Comparison of ENCODE assay signal across 20 cellular contexts in genomic region chr2:173058673-173059072, GRCh38. TPM values are rescaled to one million over a fixed set of nuclear protein-coding genes. Genes with fewer than 3 reads are reported as not detected.
DNase-seq lines count a peak whose midpoint lies in the region; ATAC-seq, FAIRE-seq and TF ChIP-seq lines count a peak whose summit lies in the region.
"Had no signal": no experiment of that assay in that cellular context is flagged by ENCODE, and none has a peak within 500 bp of the region (broad histone marks: within the 10 kb centered on the region; RNA-seq: fewer than 3 reads in every experiment).

No MANE protein-coding gene starts in this region.

- no peak for TF ChIP-seq CTCF in DOHH2 (IDR thresholded peaks at IDR 0.05; ENCODE audit: low read depth, low read length, poor library complexity, severe bottlenecking)
- TF ChIP-seq CTCF in K562 (IDR thresholded peaks at IDR 0.05 in 2 of 3, conservative IDR thresholded peaks at IDR 0.05 in 1 of 3; ENCODE audit: insufficient read depth in 2 of 3, low read depth in 1 of 3, low read length in 3 of 3) = no peak
- TF ChIP-seq CTCF in psoas muscle (IDR thresholded peaks at IDR 0.05) = no peak

- no peaks in the 10 kb centered on the region for H3K9me1 ChIP-seq in K562 (ENCODE audit: control insufficient read depth, insufficient read depth, low read length)

- WGBS in K562 (ENCODE audit: insufficient coverage, low coverage, missing lambda C conversion rate) = 3% methylated on average over 2 of the region's 2 CpGs
- WGBS in psoas muscle, 3 donors = 69 to 77% (median 69%) methylated on average over 2 of the region's 2 CpGs

- H3K9me3 ChIP-seq in DOHH2 (ENCODE audit: control insufficient read depth, insufficient read depth, low read length) = peaks cover 4% of the 10 kb centered on the region; the same call in 1 of the 2 replicates
- H3K9me3 ChIP-seq in K562 (replicated peaks; ENCODE audit: control insufficient read depth, insufficient read depth, low read depth, low read length) = no peaks in the 10 kb centered on the region
- no peaks in the 10 kb centered on the region for H3K9me3 ChIP-seq in psoas muscle
- H3K9me3 ChIP-seq: esophagus squamous epithelium, ovary, SK-N-SH had no signal

- no peaks in the 10 kb centered on the region for H3K9me2 ChIP-seq in DOHH2 (replicated peaks; ENCODE audit: control insufficient read depth, low read length)
- H3K9me2 ChIP-seq: SK-N-SH had no signal

- no peaks in the 10 kb centered on the region for H4K20me1 ChIP-seq in DOHH2 (ENCODE audit: control insufficient read depth, insufficient read depth, low read depth, low read length)
- H4K20me1 ChIP-seq in K562 (replicated peaks; ENCODE audit: control insufficient read depth, insufficient read depth, low read length) = no peaks in the 10 kb centered on the region

- ATAC-seq in K562 = peak; percentile 79
- ATAC-seq in psoas muscle = no peak
- ATAC-seq: stimulated activated naive CD8-positive, alpha-beta T cell treated with anti-CD3 and anti-CD28 coated beads, Interleukin-15, amount 100 ng/mL, for 72 hours had no signal

- no peak for TF ChIP-seq POLR2A in K562 (conservative IDR thresholded peaks at IDR 0.05)

- H3K79me2 ChIP-seq in DOHH2 (ENCODE audit: control insufficient read depth, low read length) = no peaks in the 10 kb centered on the region
- no peaks in the 10 kb centered on the region for H3K79me2 ChIP-seq in K562 (ENCODE audit: control insufficient read depth, insufficient read depth, low read length)

- H3K36me3 ChIP-seq in DOHH2 (ENCODE audit: control insufficient read depth, low read length) (no peaks in the 10 kb centered on the region), K562 (ENCODE audit: control insufficient read depth, insufficient read depth, low read length) (no peaks in the 10 kb centered on the region), psoas muscle (ENCODE audit: insufficient read depth in 1 of 2, low read depth in 1 of 2) (no peaks in the 10 kb centered on the region)
- H3K36me3 ChIP-seq: cardiac muscle cell, esophagus squamous epithelium, ovary had no signal

- peak overlapping the region; percentile 61 for H3K27ac ChIP-seq in DOHH2 (ENCODE audit: low read depth, low read length)
- H3K27ac ChIP-seq in K562 (ENCODE audit: extremely low read depth, low read depth, low read length) = no peak overlapping the region
- peak overlapping the region; percentile 62 for H3K27ac ChIP-seq in psoas muscle
- H3K27ac ChIP-seq: cardiac muscle cell, esophagus squamous epithelium, ovary had no signal

- in situ Hi-C loops in K562 (cut with MboI) = no loop called here

- no peak overlapping the region for H3K9ac ChIP-seq in K562 (ENCODE audit: insufficient read depth in 1 of 2, low read depth in 2 of 2, low read length in 2 of 2)
- H3K9ac ChIP-seq: SK-N-SH had no signal

- H3K4me2 ChIP-seq in DOHH2 (ENCODE audit: low read length) (peak overlapping the region; percentile 72), K562 (ENCODE audit: insufficient read depth, low read length) (no peak overlapping the region)
- H3K4me2 ChIP-seq: SK-N-SH had no signal

- peak overlapping the region; percentile 55 for H3K4me3 ChIP-seq in DOHH2 (ENCODE audit: low read length)
- no peak overlapping the region for H3K4me3 ChIP-seq in K562
- H3K4me3 ChIP-seq in psoas muscle = no peak overlapping the region
- H3K4me3 ChIP-seq: cardiac muscle cell, esophagus squamous epithelium, lung, ovary had no signal

- CTCF ChIA-PET in K562 (lab: Yijun Ruan, JAX; ENCODE audit: low intra/inter-chr PET ratio) = interaction anchor here (1.0 kb wide), 1 partner anchor 17 kb away, joined by 3 read pairs; no protein-coding TSS in a partner anchor

- no TSS peak for BruUV-seq in K562 (replicated peaks; lab: Mats Ljungman, UMichigan)

- no peak for TF ChIP-seq RAD21 in K562 (CRISPR knock-in tag; conservative IDR thresholded peaks at IDR 0.05 in 1 of 2, IDR thresholded peaks at IDR 0.05 in 1 of 2)

- DNase-seq in MV-4-11 (lab: John Stamatoyannopoulos, UW) (peak; percentile 63), K562 (ENCODE audit: extremely low read depth in 1 of 4, low spot score in 3 of 4) (no peak), psoas muscle (no peak), COLO829 (ENCODE audit: low spot score) (no peak), putamen (ENCODE audit: low spot score) (no peak)
- DNase-seq in activated CD4-positive, alpha-beta T cell treated with anti-CD3 and anti-CD28 coated beads, Interleukin-2, amount 50 U/mL, for 4 hours = no peak
- DNase-seq: activated CD4-positive, alpha-beta T cell treated with anti-CD3 and anti-CD28 coated beads for 1 hour; AML-193; esophagus squamous epithelium; GDM1; glutamatergic neuron; NCI-H2029 treated with DMSO at 0.1 percent for 48 hours; NCI-H526 treated with DMSO at 0.1 percent for 48 hours; ovary; SK-N-SH; stimulated activated naive CD8-positive, alpha-beta T cell treated with anti-CD3 and anti-CD28 coated beads, Interleukin-15, amount 100 ng/mL, for 72 hours had no signal

- intact Hi-C loops in K562 (cut with micrococcal nuclease) (no loop called here), psoas muscle (cut with DNase I) (no loop called here)

- POLR2A ChIA-PET in K562 (lab: Yijun Ruan, JAX) = interaction anchor here (0.8 kb wide), 1 partner anchor 16 kb away, joined by 3 read pairs; no protein-coding TSS in a partner anchor

- TF ChIP-seq EP300 in K562 (IDR thresholded peaks at IDR 0.05; ENCODE audit: low read length) = no peak

- no peak for FAIRE-seq in K562 (lab: Jason Lieb, UNC)
- FAIRE-seq: GM12891 had no signal

- H3K4me1 ChIP-seq in DOHH2 (ENCODE audit: control insufficient read depth, low read length) = peaks cover 31% of the 10 kb centered on the region
- H3K4me1 ChIP-seq in K562 (replicated peaks in 1 of 2; ENCODE audit: control insufficient read depth in 2 of 2, insufficient read depth in 2 of 2, low read length in 2 of 2) = no peaks in the 10 kb centered on the region
- peaks cover 32% of the 10 kb centered on the region for H3K4me1 ChIP-seq in psoas muscle

- H3K27me3 ChIP-seq in DOHH2 (ENCODE audit: control insufficient read depth, low read length) (no peaks in the 10 kb centered on the region), K562 (ENCODE audit: control insufficient read depth in 2 of 2, insufficient read depth in 2 of 2, low read length in 2 of 2) (peaks cover 19 to 28% of the 10 kb centered on the region in 2 experiments; a peak in 4 of 5 replicates), psoas muscle (ENCODE audit: insufficient read depth in 3 of 3, low read length in 2 of 3) (no peaks in the 10 kb centered on the region)
- H3K27me3 ChIP-seq: cardiac muscle cell, esophagus squamous epithelium, ovary had no signal

- no peaks in the 10 kb centered on the region for H3F3A ChIP-seq in DOHH2 (ENCODE audit: control insufficient read depth, insufficient read depth)

- no peak overlapping the region for H2AFZ ChIP-seq in K562 (ENCODE audit: low read depth, low read length)

TF ChIP-seq in K562, 482 proteins besides CTCF, POLR2A, EP300 and RAD21 (continues in another document):
- TF ChIP-seq CBFA2T2 (conservative IDR thresholded peaks at IDR 0.05) = peak; percentile 31
- TF ChIP-seq, protein P1, sequence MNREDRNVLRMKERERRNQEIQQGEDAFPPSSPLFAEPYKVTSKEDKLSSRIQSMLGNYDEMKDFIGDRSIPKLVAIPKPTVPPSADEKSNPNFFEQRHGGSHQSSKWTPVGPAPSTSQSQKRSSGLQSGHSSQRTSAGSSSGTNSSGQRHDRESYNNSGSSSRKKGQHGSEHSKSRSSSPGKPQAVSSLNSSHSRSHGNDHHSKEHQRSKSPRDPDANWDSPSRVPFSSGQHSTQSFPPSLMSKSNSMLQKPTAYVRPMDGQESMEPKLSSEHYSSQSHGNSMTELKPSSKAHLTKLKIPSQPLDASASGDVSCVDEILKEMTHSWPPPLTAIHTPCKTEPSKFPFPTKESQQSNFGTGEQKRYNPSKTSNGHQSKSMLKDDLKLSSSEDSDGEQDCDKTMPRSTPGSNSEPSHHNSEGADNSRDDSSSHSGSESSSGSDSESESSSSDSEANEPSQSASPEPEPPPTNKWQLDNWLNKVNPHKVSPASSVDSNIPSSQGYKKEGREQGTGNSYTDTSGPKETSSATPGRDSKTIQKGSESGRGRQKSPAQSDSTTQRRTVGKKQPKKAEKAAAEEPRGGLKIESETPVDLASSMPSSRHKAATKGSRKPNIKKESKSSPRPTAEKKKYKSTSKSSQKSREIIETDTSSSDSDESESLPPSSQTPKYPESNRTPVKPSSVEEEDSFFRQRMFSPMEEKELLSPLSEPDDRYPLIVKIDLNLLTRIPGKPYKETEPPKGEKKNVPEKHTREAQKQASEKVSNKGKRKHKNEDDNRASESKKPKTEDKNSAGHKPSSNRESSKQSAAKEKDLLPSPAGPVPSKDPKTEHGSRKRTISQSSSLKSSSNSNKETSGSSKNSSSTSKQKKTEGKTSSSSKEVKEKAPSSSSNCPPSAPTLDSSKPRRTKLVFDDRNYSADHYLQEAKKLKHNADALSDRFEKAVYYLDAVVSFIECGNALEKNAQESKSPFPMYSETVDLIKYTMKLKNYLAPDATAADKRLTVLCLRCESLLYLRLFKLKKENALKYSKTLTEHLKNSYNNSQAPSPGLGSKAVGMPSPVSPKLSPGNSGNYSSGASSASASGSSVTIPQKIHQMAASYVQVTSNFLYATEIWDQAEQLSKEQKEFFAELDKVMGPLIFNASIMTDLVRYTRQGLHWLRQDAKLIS (CRISPR knock-in tag; IDR thresholded peaks at IDR 0.05) = no peak

RNA-seq across cellular contexts. Expression of gene MAP3K20, which starts 17.0 kb away (rescaled TPM):
- total RNA-seq in K562 (2011; cell fraction: chromatin; rRNA removed; ENCODE audit: low replicate concordance) = 28.1 and 49.5 TPM in 2 replicates
- total RNA-seq in K562 (2011; cell fraction: nucleolus; rRNA removed) = 9.5 and 14.5 TPM in 2 replicates
- total RNA-seq in K562 (2011; cell fraction: nucleoplasm; rRNA removed) = 23.2 and 33.6 TPM in 2 replicates
- 19.2 and 19.3 TPM in 2 replicates for total RNA-seq in K562 (2014; rRNA removed)
- 34.2 and 38.0 TPM in 2 replicates for total RNA-seq in K562 (2014; rRNA removed; fragmentation: Illumina TruSeq; extraction: Trizol)
- total RNA-seq in K562 (2015; rRNA removed; fragmentation: Illumina TruSeq; extraction: Trizol) = 30.2 and 32.8 TPM in 2 replicates
- 28.2 and 30.4 TPM in 2 replicates for total RNA-seq in K562 (2021)
- 26.0 and 29.8 TPM in 2 replicates for polyA plus RNA-seq in K562 (2011; rRNA removed)
- 8.6 and 15.5 TPM in 2 replicates for polyA plus RNA-seq in K562 (2011; cell fraction: cytosol; rRNA removed)
- 13.8 and 17.0 TPM in 2 replicates for polyA plus RNA-seq in K562 (2011; cell fraction: nucleus; rRNA removed)
- 15.6 and 16.9 TPM in 2 replicates for polyA plus RNA-seq in K562 (2012)
- 25.6 and 27.3 TPM in 2 replicates for polyA plus RNA-seq in K562 (2014; fragmentation: Illumina TruSeq; extraction: Trizol)
- 1 to 10 TPM; 9.8 to 9.9 TPM for polyA plus RNA-seq in K562 (2014; fragmentation: Nextera tagmentation; extraction: Ambion mirVana)
- 16.0 and 17.2 TPM in 2 replicates for polyA plus RNA-seq in K562 (2014; rRNA removed)
- 47.1 and 53.1 TPM in 2 replicates for polyA minus RNA-seq in K562 (2011; rRNA and poly(A)+ RNA removed)
- 25.6 and 51.2 TPM in 2 replicates for polyA minus RNA-seq in K562 (2011; cell fraction: cytosol; rRNA and poly(A)+ RNA removed)
- polyA minus RNA-seq in K562 (2011; cell fraction: nucleus; rRNA and poly(A)+ RNA removed) = 16.3 and 27.7 TPM in 2 replicates
- total RNA-seq in psoas muscle = 100 to 1,000 TPM; 366 to 533 (median 468) TPM
- polyA plus RNA-seq in psoas muscle = 100 to 1,000 TPM in 2 of 3 donors, 10 to 100 TPM in 1; 41.8 to 224 (median 112) TPM

Comparison
In these comparisons a context has a peak if more than half of its experiments do, and no peak if none do; other contexts are left out.
1. RNA of gene MAP3K20, which starts 17.0 kb away (total RNA-seq): 366 to 533 TPM in psoas muscle; 9.5 to 49.5 TPM in K562; every median in the first group is over 4 times any median in the second.